7 cellular contexts compared by ENCODE assay signal in the genomic region with DNA sequence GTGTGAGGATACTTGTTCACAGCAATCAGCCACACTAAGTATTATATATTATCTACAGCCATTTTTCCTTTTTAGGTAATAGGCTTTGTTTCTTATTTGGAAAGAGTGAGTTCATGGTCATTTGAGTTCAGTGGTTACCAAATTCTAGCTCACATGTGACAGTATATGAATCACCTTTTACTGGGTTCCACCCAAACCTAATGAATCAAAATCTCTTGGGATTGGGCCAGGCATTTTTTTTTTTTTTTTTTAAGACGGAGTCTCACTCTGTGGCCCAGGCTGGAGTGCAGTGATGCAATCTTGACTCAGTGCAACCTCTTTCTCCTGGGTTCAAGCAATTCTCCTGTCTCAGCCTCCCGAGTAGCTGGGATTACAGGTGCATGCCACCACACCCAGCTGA. TPM values are rescaled to one million over a fixed set of nuclear protein-coding genes. Genes with fewer than 3 reads are reported as not detected.
A peak's percentile ranks its signal among the peaks of the same experiment; 100 is the strongest.
DNase-seq lines count a peak whose midpoint lies in the region; ATAC-seq, FAIRE-seq and TF ChIP-seq lines count a peak whose summit lies in the region.
"Not testable (repeated sequence)": the region's sequence is repeated elsewhere in the genome, so short reads cannot be mapped to it uniquely, and the experiment has no call there.

No MANE protein-coding gene starts in this region.

- peaks cover 14% of the 10 kb centered on the region for H3K4me1 ChIP-seq in astrocyte (ENCODE audit: insufficient read depth, low read length)
- H3K4me1 ChIP-seq in pancreas, result not testable (repeated sequence)

- H3K9ac ChIP-seq in astrocyte (ENCODE audit: low read length), result peak overlapping the region; percentile 43

- ATAC-seq in pancreas, result peak; percentile 55 to 77 (median 67)

- H3K27me3 ChIP-seq in astrocyte (ENCODE audit: insufficient read depth, low read length); pancreas: not testable (repeated sequence)

- peak; percentile 68 for DNase-seq in Daoy (ENCODE audit: low read depth)
- peak; percentile 83 for DNase-seq in HS-5 (ENCODE audit: low read depth)
- peak; percentile 94 for DNase-seq in RKO (ENCODE audit: low spot score)
- peak; percentile 91 for DNase-seq in astrocyte (ENCODE audit: low read depth)
- peak; percentile 72 for DNase-seq in epithelial cell of prostate (ENCODE audit: low read depth, low spot score)
- peak; percentile 78 for DNase-seq in glomerular visceral epithelial cell (ENCODE audit: extremely low spot score)
- DNase-seq in pancreas, result not testable (repeated sequence)

- H3K27me3 Mint-ChIP-seq in astrocyte (ENCODE audit: low read depth, unreplicated experiment), result not testable (repeated sequence)

- H3K4me1 Mint-ChIP-seq in astrocyte (ENCODE audit: low read depth, unreplicated experiment), result not testable (repeated sequence)

- H3K27ac ChIP-seq in astrocyte (ENCODE audit: low read depth, low read length), result peak overlapping the region; percentile 87
- H3K27ac ChIP-seq in epithelial cell of prostate, result peak overlapping the region; percentile 71
- H3K27ac ChIP-seq in pancreas, result not testable (repeated sequence)

- H3K36me3 ChIP-seq in astrocyte (ENCODE audit: insufficient read depth, low read length) (peaks cover 45% of the 10 kb centered on the region), pancreas (peaks cover 0 to 26% (median 5%) of the 10 kb centered on the region in 3 donors)

- not testable (repeated sequence) for H3K27ac Mint-ChIP-seq in astrocyte (ENCODE audit: unreplicated experiment)

- TF ChIP-seq CTCF in astrocyte (IDR thresholded peaks at IDR 0.05; ENCODE audit: insufficient read depth, low read depth, low read length); pancreas (IDR thresholded peaks at IDR 0.05): not testable (repeated sequence)

- not testable (repeated sequence) for H2AFZ ChIP-seq in astrocyte (ENCODE audit: low read depth, low read length)

- peaks cover 14% of the 10 kb centered on the region for H3K36me3 Mint-ChIP-seq in astrocyte (ENCODE audit: low read depth, unreplicated experiment)

- FAIRE-seq in astrocyte (lab: Jason Lieb, UNC); pancreas (lab: Jason Lieb, UNC): not testable (repeated sequence)

- not testable (repeated sequence) for H4K20me1 ChIP-seq in astrocyte (ENCODE audit: insufficient read depth, low read length)

- not testable (repeated sequence) for H3K79me2 ChIP-seq in astrocyte (ENCODE audit: insufficient read depth, low read length)

- intact Hi-C loops in pancreas (cut with DNase I), result not testable (repeated sequence)

- not testable (repeated sequence) for H3K9me3 ChIP-seq in astrocyte (ENCODE audit: insufficient read depth, low read depth, low read length); pancreas

- H3K9me3 Mint-ChIP-seq in astrocyte (ENCODE audit: unreplicated experiment), result not testable (repeated sequence)

- not testable (repeated sequence) for H3K4me3 ChIP-seq in astrocyte (ENCODE audit: insufficient read depth, low read depth, low read length); pancreas

- not testable (repeated sequence) for H3K4me3 Mint-ChIP-seq in astrocyte (ENCODE audit: unreplicated experiment)

- 49 to 56% methylated on average over 2 of the region's 2 CpGs for WGBS in pancreas, 2 donors

- H3K4me2 ChIP-seq in astrocyte (ENCODE audit: low read length), result not testable (repeated sequence)

RNA-seq across cellular contexts. Expression of a gene that starts 27.8 kb away (rescaled TPM):
- 107 and 146 TPM in 2 replicates for total RNA-seq in Daoy (2014; rRNA removed; shearing (Covaris generic))
- total RNA-seq in astrocyte (214 and 219 TPM in 2 replicates), pancreas (100 to 1,000 TPM in 1 of 6 donors, 10 to 100 TPM in 5; 32.9 to 135 (median 38.3) TPM)
- polyA plus RNA-seq in pancreas, result 10 to 100 TPM; 25.1 to 30.4 TPM

RNA-seq across cellular contexts. Expression of a gene that starts 28.1 kb away (rescaled TPM):
- 34.9 and 59.5 TPM in 2 replicates for total RNA-seq in Daoy (2014; rRNA removed; shearing (Covaris generic))
- 39.9 and 40.3 TPM in 2 replicates for total RNA-seq in astrocyte
- 10 to 100 TPM in 3 of 6 donors, 1 to 10 TPM in 3; 7.6 to 20.2 (median 10.3) TPM for total RNA-seq in pancreas
- polyA plus RNA-seq in pancreas, result 10 to 100 TPM; 12.4 to 13.5 TPM
